ENCODE assay signal across 8 cellular contexts in the genomic region with DNA sequence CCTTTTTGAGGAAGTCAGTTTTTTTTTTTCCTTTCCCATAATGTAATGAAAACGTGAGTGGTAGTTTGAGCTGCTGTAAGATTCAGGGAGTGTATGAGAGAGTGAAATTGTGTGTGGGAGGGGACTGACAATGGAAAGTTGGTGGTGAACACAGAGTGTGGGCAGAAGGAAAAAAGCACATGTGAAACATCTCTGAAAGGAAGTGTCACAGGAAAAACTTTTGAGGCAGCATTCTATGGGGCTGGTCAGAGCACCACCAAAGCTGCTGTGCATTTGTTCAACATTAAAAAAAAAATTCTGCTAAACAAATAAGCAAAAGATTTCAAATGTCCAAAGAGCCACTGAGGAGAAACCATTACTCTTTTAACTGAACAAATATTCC.
DNase-seq lines count a peak whose midpoint lies in the region; ATAC-seq, FAIRE-seq and TF ChIP-seq lines count a peak whose summit lies in the region.

No MANE protein-coding gene starts in this region.

- H3K36me3 Mint-ChIP-seq in activated naive CD8-positive, alpha-beta T cell treated with anti-CD3 and anti-CD28 coated beads for 36 hours: peaks cover 27% of the 10 kb centered on the region
- H3K36me3 Mint-ChIP-seq in memory B cell: peaks cover 8% of the 10 kb centered on the region

- TF ChIP-seq CTCF in AG10803 (conservative IDR thresholded peaks at IDR 0.05; ENCODE audit: low read length): no peak

- no peak overlapping the region for H3K4me3 ChIP-seq in AG10803 (ENCODE audit: low read length)

- H3K27me3 Mint-ChIP-seq in activated naive CD8-positive, alpha-beta T cell treated with anti-CD3 and anti-CD28 coated beads for 36 hours: no peaks in the 10 kb centered on the region
- no peaks in the 10 kb centered on the region for H3K27me3 Mint-ChIP-seq in memory B cell

- peak overlapping the region; percentile 42 for H3K4me3 Mint-ChIP-seq in activated naive CD8-positive, alpha-beta T cell treated with anti-CD3 and anti-CD28 coated beads for 36 hours
- H3K4me3 Mint-ChIP-seq in memory B cell: peak overlapping the region; percentile 50

- H3K9me3 Mint-ChIP-seq in activated naive CD8-positive, alpha-beta T cell treated with anti-CD3 and anti-CD28 coated beads for 36 hours: peaks cover 2% of the 10 kb centered on the region
- H3K9me3 Mint-ChIP-seq in memory B cell: no peaks in the 10 kb centered on the region

- peak; percentile 76 for ATAC-seq in HG03378 (IDR thresholded peaks at IDR 0.05; ENCODE audit: unreplicated experiment)
- ATAC-seq in memory B cell (ENCODE audit: low read depth): peak; percentile 29

- H3K27ac Mint-ChIP-seq in activated naive CD8-positive, alpha-beta T cell treated with anti-CD3 and anti-CD28 coated beads for 36 hours: peak overlapping the region; percentile 95
- peak overlapping the region; percentile 69 for H3K27ac Mint-ChIP-seq in memory B cell

- peaks cover 73% of the 10 kb centered on the region for H3K4me1 Mint-ChIP-seq in activated naive CD8-positive, alpha-beta T cell treated with anti-CD3 and anti-CD28 coated beads for 36 hours
- H3K4me1 Mint-ChIP-seq in memory B cell: peaks cover 51% of the 10 kb centered on the region

- FAIRE-seq in GM19239 (lab: Jason Lieb, UNC): peak; percentile 90

- DNase-seq in AG10803 (ENCODE audit: low read depth) (peak; percentile 66), GM19239 (ENCODE audit: insufficient read length, low spot score) (no peak), memory B cell (ENCODE audit: low spot score in 2 of 2) (no peak), epidermal melanocyte (ENCODE audit: insufficient read length, low spot score) (no peak), D341Med (ENCODE audit: low spot score) (no peak), NCI-H446 (lab: John Stamatoyannopoulos, UW) (no peak)
- peak; percentile 51 for DNase-seq in activated naive CD8-positive, alpha-beta T cell treated with anti-CD3 and anti-CD28 coated beads for 36 hours

Comparison
In these comparisons a context has a peak if more than half of its experiments do, and no peak if none do; other contexts are left out.
1. DNase-seq: peak in AG10803 (single experiment) and activated naive CD8-positive, alpha-beta T cell treated with anti-CD3 and anti-CD28 coated beads for 36 hours (single experiment); none in GM19239 (single experiment), memory B cell (0 of 2), epidermal melanocyte (single experiment), D341Med (single experiment) and NCI-H446 (0 of 2).